8 cellular contexts compared by ENCODE assay signal in the genomic region with DNA sequence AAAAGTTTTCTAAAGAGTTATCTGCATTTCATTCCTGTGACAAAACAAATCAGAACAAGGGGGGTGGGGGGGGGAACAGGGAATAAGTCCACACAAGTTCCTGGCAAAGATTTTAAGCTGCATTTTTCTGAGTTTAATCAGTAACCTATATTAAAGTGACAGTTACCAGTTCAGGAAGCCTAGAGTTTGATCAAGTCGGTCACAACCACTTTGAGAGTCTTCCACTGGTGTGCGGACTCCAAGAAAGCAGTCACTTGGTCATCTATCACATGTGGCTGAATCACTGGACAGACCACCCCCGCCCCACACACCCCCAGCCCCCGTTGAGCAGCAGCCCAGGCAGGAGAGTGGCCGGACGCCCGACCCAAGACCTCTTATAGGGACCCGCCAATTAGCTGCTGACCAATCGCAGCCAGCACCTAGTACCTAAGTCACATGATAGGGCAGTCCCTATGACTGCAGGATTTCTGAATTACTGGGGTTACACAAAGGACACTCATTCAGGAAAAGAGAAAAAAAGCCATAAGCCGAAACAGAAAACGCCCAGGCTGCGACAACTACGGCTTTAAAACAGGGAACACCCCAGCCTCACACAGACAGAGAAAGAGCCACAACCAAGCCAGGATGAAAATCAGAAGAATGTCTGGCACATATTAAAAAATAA.
A peak's percentile ranks its signal among the peaks of the same experiment; 100 is the strongest.
DNase-seq lines count a peak whose midpoint lies in the region; ATAC-seq and TF ChIP-seq lines count a peak whose summit lies in the region.

No MANE protein-coding gene starts in this region.

- H3K14ac ChIP-seq in mesenchymal stem cell (ENCODE audit: low read length in 2 of 2): no peak overlapping the region

- peak overlapping the region; percentile 99 for H3K9ac ChIP-seq in mesenchymal stem cell (ENCODE audit: low read length)

- no peak overlapping the region for H4K8ac ChIP-seq in mesenchymal stem cell (ENCODE audit: low read length)

- no peak overlapping the region for H2BK120ac ChIP-seq in mesenchymal stem cell (ENCODE audit: low read depth, low read length)

- no peaks in the 10 kb centered on the region for H3K9me3 ChIP-seq in mesenchymal stem cell (ENCODE audit: control insufficient read depth, low read length)

- no peak overlapping the region for H4K91ac ChIP-seq in mesenchymal stem cell (ENCODE audit: low read length)

- DNase-seq in CD1c-positive myeloid dendritic cell (ENCODE audit: extremely low spot score): peak; percentile 83
- peak; percentile 58 for DNase-seq in SKM-1 (lab: John Stamatoyannopoulos, UW; ENCODE audit: unreplicated experiment)
- DNase-seq in coronary artery (ENCODE audit: low spot score): peak; percentile 80
- DNase-seq in mesenchymal stem cell: peak; percentile 96
- peak in 27 of 49 donors; percentile 0 to 45 (median 8) for DNase-seq in substantia nigra (lab: John Stamatoyannopoulos, UW)
- DNase-seq in inferior parietal cortex (ENCODE audit: extremely low spot score): no peak

- H3K4me1 ChIP-seq in mesenchymal stem cell (ENCODE audit: control insufficient read depth, insufficient read depth, low read depth, low read length): peaks cover 3% of the 10 kb centered on the region

- no peak overlapping the region for H2BK12ac ChIP-seq in mesenchymal stem cell (ENCODE audit: low read length in 2 of 2)

- no peak overlapping the region for H2BK15ac ChIP-seq in mesenchymal stem cell (ENCODE audit: low read depth, poor library complexity, severe bottlenecking)

- no peak overlapping the region for H3K4ac ChIP-seq in mesenchymal stem cell (ENCODE audit: low read depth in 1 of 2, low read length in 2 of 2)

- H2AFZ ChIP-seq in mesenchymal stem cell (ENCODE audit: low read depth, low read length): no peak overlapping the region

- no peak for TF ChIP-seq CTCF in coronary artery (IDR thresholded peaks at IDR 0.05)

- H3K18ac ChIP-seq in mesenchymal stem cell (ENCODE audit: low read depth in 1 of 2, low read length in 2 of 2): no peak overlapping the region

- H3K27me3 ChIP-seq in mesenchymal stem cell (ENCODE audit: control insufficient read depth in 1 of 2, insufficient read depth in 1 of 2, low read length in 2 of 2): no peaks in the 10 kb centered on the region

- peak overlapping the region; percentile 63 for H3K4me3 ChIP-seq in coronary artery
- peak overlapping the region in 1 of 2 experiments; percentile 89 for H3K4me3 ChIP-seq in mesenchymal stem cell (ENCODE audit: insufficient read depth in 1 of 2, low read depth in 1 of 2, low read length in 2 of 2)

- H3K4me2 ChIP-seq in mesenchymal stem cell (ENCODE audit: low read length, poor library complexity, severe bottlenecking): peak overlapping the region; percentile 56

- no peaks in the 10 kb centered on the region for H3K79me1 ChIP-seq in mesenchymal stem cell (replicated peaks; ENCODE audit: low read length, poor library complexity, severe bottlenecking)

- peaks cover 0 to 45% of the 10 kb centered on the region in 2 experiments for H3K36me3 ChIP-seq in mesenchymal stem cell (ENCODE audit: control insufficient read depth in 1 of 2, insufficient read depth in 2 of 2, low read depth in 1 of 2, low read length in 2 of 2)

- WGBS in mesenchymal stem cell: 0% methylated on average over 9 of the region's 13 CpGs

- no peak overlapping the region for H3K23ac ChIP-seq in mesenchymal stem cell (ENCODE audit: low read length in 2 of 2)

- peak; percentile 83 for ATAC-seq in GM19043 (IDR thresholded peaks at IDR 0.05; ENCODE audit: low read depth, unreplicated experiment)
- peak; percentile 83 for ATAC-seq in HG03135 (IDR thresholded peaks at IDR 0.05; ENCODE audit: unreplicated experiment)

- H2BK5ac ChIP-seq in mesenchymal stem cell (ENCODE audit: low read depth, low read length, poor library complexity, severe bottlenecking): no peak overlapping the region

- peak overlapping the region; percentile 60 to 81 for H3K27ac ChIP-seq in coronary artery
- H3K27ac ChIP-seq in mesenchymal stem cell (ENCODE audit: low read length, poor library complexity, severe bottlenecking): peak overlapping the region; percentile 97
- H3K27ac ChIP-seq in substantia nigra (ENCODE audit: low read depth, low read length, poor library complexity, severe bottlenecking): no peak overlapping the region

- H2AK5ac ChIP-seq in mesenchymal stem cell (ENCODE audit: low read length, severe bottlenecking): no peak overlapping the region
